ENCODE assay signal across 17 cellular contexts in the genomic region with DNA sequence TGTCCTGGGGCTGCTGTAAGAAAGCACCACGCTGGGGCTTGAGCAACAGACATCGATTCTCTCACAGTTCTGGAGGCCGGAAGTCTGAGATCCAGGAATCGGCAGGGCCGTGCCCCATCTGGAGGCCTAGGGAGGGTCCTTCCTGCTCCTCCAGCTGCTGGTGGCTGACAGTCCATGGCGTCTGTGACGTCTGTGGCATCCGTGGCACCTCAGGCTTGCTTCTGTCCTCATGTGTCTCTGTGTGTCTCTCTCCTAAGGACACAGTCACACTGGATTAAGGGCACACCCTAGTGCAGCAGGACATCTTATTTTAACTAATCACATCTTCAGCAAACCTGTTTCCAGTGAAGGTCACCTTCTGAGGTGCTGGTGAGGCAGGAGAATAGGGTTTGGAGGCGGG. TPM values are rescaled to one million over a fixed set of nuclear protein-coding genes. Genes with fewer than 3 reads are reported as not detected.
DNase-seq lines count a peak whose midpoint lies in the region; ATAC-seq and TF ChIP-seq lines count a peak whose summit lies in the region.
"Had no signal": no experiment of that assay in that cellular context is flagged by ENCODE, and none has a peak within 500 bp of the region (broad histone marks: within the 10 kb centered on the region; RNA-seq: fewer than 3 reads in every experiment).

No MANE protein-coding gene starts in this region.

- H3K9me3 ChIP-seq in heart left ventricle (no peaks in the 10 kb centered on the region), endodermal cell (ENCODE audit: control insufficient read depth, low read length) (no peaks in the 10 kb centered on the region)
- H3K9me3 ChIP-seq: A549, Caco-2 had no signal

- TF ChIP-seq POLR2A in heart left ventricle (IDR thresholded peaks at IDR 0.05): no peak

- no peaks in the 10 kb centered on the region for H3K9me2 ChIP-seq in GM23338 (ENCODE audit: insufficient read depth)

- no peak overlapping the region for H3K27ac Mint-ChIP-seq in GM23338
- H3K27ac Mint-ChIP-seq in endodermal cell: no peak overlapping the region
- H3K27ac Mint-ChIP-seq in type B pancreatic cell: no peak overlapping the region
- H3K27ac Mint-ChIP-seq: CD4-positive, alpha-beta T cell; HFFc6; IgD-negative memory B cell had no signal

- 0 out of 2 replicates have a peak overlapping the region, but pooled peaks have one; percentile 81 for H2AFZ ChIP-seq in GM23338

- WGBS in heart left ventricle, 4 donors: 46 to 80% (median 73%) methylated on average over 6 to 9 of the region's 9 CpGs
- 73 to 83% methylated on average over 8 to 9 of the region's 9 CpGs for WGBS in endodermal cell (ENCODE audit: insufficient coverage in 1 of 2, insufficient read length in 1 of 2), 2 experiments

- ATAC-seq in heart left ventricle (peak in 3 of 4 donors; percentile 14 to 53 (median 30)), Right ventricle myocardium inferior (no peak), GM23338 (no peak), HG03025 (IDR thresholded peaks at IDR 0.05; ENCODE audit: low FRiP score, unreplicated experiment) (no peak)
- ATAC-seq: A549, HCT116 had no signal

- intact Hi-C loops in heart left ventricle (cut with DNase I) (loop anchor here in 1 of 10 donors (5.0 kb wide), 1 partner anchor 42 kb away; no protein-coding TSS in a partner anchor), Right ventricle myocardium inferior (cut with DNase I) (no loop called here)

- TF ChIP-seq CTCF in heart left ventricle (IDR thresholded peaks at IDR 0.05): no peak
- no peak for TF ChIP-seq CTCF in GM23338 (conservative IDR thresholded peaks at IDR 0.05; ENCODE audit: low read depth in 2 of 2)
- TF ChIP-seq CTCF in endodermal cell (conservative IDR thresholded peaks at IDR 0.05): no peak
- TF ChIP-seq CTCF in type B pancreatic cell (conservative IDR thresholded peaks at IDR 0.05): no peak

- peak overlapping the region in 1 of 12 donors; percentile 34 for H3K27ac ChIP-seq in heart left ventricle
- no peak overlapping the region for H3K27ac ChIP-seq in GM23338 (ENCODE audit: low read depth)
- no peak overlapping the region for H3K27ac ChIP-seq in endodermal cell (ENCODE audit: low read depth, low read length)
- H3K27ac ChIP-seq: 22Rv1, A549, C4-2B had no signal

- no peak for DNase-seq in heart left ventricle
- no peak for DNase-seq in Right ventricle myocardium inferior (ENCODE audit: missing footprints)
- no peak for DNase-seq in GM23338 (ENCODE audit: low spot score)
- DNase-seq in endodermal cell: peak; percentile 32
- peak; percentile 42 for DNase-seq in type B pancreatic cell (ENCODE audit: extremely low spot score, unreplicated experiment)
- DNase-seq in amniotic stem cell (lab: John Stamatoyannopoulos, UW): no peak
- DNase-seq: AML-193; Caco-2; CD4-positive, alpha-beta T cell; HFFc6 had no signal

- no peak overlapping the region for H3K4me3 ChIP-seq in heart left ventricle
- no peak overlapping the region for H3K4me3 ChIP-seq in GM23338
- H3K4me3 ChIP-seq in endodermal cell (ENCODE audit: low read length): no peak overlapping the region
- H3K4me3 ChIP-seq: A549 had no signal

- H3K36me3 Mint-ChIP-seq in GM23338 (ENCODE audit: low read depth): no peaks in the 10 kb centered on the region
- H3K36me3 Mint-ChIP-seq in endodermal cell (ENCODE audit: low read depth): no peaks in the 10 kb centered on the region
- H3K36me3 Mint-ChIP-seq in type B pancreatic cell: no peaks in the 10 kb centered on the region
- H3K36me3 Mint-ChIP-seq: IgD-negative memory B cell had no signal

- H3K27me3 ChIP-seq in heart left ventricle (no peaks in the 10 kb centered on the region), GM23338 (ENCODE audit: insufficient read depth) (no peaks in the 10 kb centered on the region), endodermal cell (ENCODE audit: control insufficient read depth, insufficient read depth, low read length, poor library complexity, severe bottlenecking) (no peaks in the 10 kb centered on the region)

- no peaks in the 10 kb centered on the region for H4K20me1 ChIP-seq in GM23338 (replicated peaks; ENCODE audit: insufficient read depth)

- no peaks in the 10 kb centered on the region for H3F3A ChIP-seq in GM23338 (replicated peaks; ENCODE audit: low read depth)

- H3K27me3 Mint-ChIP-seq in GM23338 (ENCODE audit: insufficient read depth, low read depth, poor library complexity) (peaks cover 8% of the 10 kb centered on the region), endodermal cell (ENCODE audit: insufficient read depth) (no peaks in the 10 kb centered on the region), type B pancreatic cell (peaks cover 6% of the 10 kb centered on the region)

- H3K9me3 Mint-ChIP-seq in GM23338 (no peaks in the 10 kb centered on the region; the same call in 2 of the 3 replicates), endodermal cell (peaks cover 4% of the 10 kb centered on the region), type B pancreatic cell (no peaks in the 10 kb centered on the region)
- H3K9me3 Mint-ChIP-seq: CD4-positive, alpha-beta T cell; HFFc6 had no signal

- no peak overlapping the region for H3K4me2 ChIP-seq in GM23338
- H3K4me2 ChIP-seq: A549 had no signal

- no peaks in the 10 kb centered on the region for H3K79me2 ChIP-seq in GM23338 (replicated peaks; ENCODE audit: insufficient read depth)

- H3K4me1 Mint-ChIP-seq in GM23338 (peaks cover 27% of the 10 kb centered on the region), endodermal cell (peaks cover 45% of the 10 kb centered on the region), type B pancreatic cell (ENCODE audit: unreplicated experiment) (peaks cover 22% of the 10 kb centered on the region)

- no peak overlapping the region for H3K4me3 Mint-ChIP-seq in GM23338
- H3K4me3 Mint-ChIP-seq in endodermal cell: no peak overlapping the region
- no peak overlapping the region for H3K4me3 Mint-ChIP-seq in type B pancreatic cell
- H3K4me3 Mint-ChIP-seq: CD4-positive, alpha-beta T cell; HFFc6; IgD-negative memory B cell had no signal

- H3K9ac ChIP-seq in endodermal cell (ENCODE audit: extremely low read depth, low read length, poor library complexity, severe bottlenecking): no peak overlapping the region

- H3K36me3 ChIP-seq in heart left ventricle: peaks cover 0 to 6% (median 0%) of the 10 kb centered on the region in 9 donors
- no peaks in the 10 kb centered on the region for H3K36me3 ChIP-seq in GM23338 (ENCODE audit: insufficient read depth)
- no peaks in the 10 kb centered on the region for H3K36me3 ChIP-seq in endodermal cell (ENCODE audit: control insufficient read depth, insufficient read depth, low read length)

- H3K4me1 ChIP-seq in heart left ventricle (peaks cover 0 to 48% (median 27%) of the 10 kb centered on the region in 12 donors), GM23338 (ENCODE audit: insufficient read depth) (peaks cover 7% of the 10 kb centered on the region), endodermal cell (ENCODE audit: control insufficient read depth, insufficient read depth, low read length) (peaks cover 24% of the 10 kb centered on the region)

TF ChIP-seq in GM23338, 12 proteins besides CTCF, POLR2A, EP300 and RAD21:
- TF ChIP-seq EZH2phosphoT487 (IDR thresholded peaks at IDR 0.05; ENCODE audit: unreplicated experiment): no peak
- no peak for TF ChIP-seq STAT1 (IDR thresholded peaks at IDR 0.05; ENCODE audit: unreplicated experiment)

RNA-seq across cellular contexts. Expression of gene KCNF1, which starts 32.6 kb away (rescaled TPM):
- total RNA-seq in heart left ventricle: under 1 TPM in 4 of 9 donors, not detected in 5; 0.20 to 0.36 (median 0.28) TPM
- polyA plus RNA-seq in heart left ventricle: under 1 TPM; 0.22 to 0.23 TPM
- 0.24 TPM for total RNA-seq in Right ventricle myocardium inferior
- 0.70 and 1.5 TPM in 2 replicates for total RNA-seq in GM23338 (2014; rRNA removed; shearing (Covaris generic))
- polyA plus RNA-seq in GM23338 (2016; fragmentation: Nextera tagmentation; extraction: Ambion mirVana): 0.11 and 0.19 TPM in 2 replicates
- 10 to 100 TPM in 1 of 2 donors, 1 to 10 TPM in 1; 5.2 to 17.0 TPM for total RNA-seq in endodermal cell
- 3.5 TPM for polyA plus RNA-seq in endodermal cell (2013, experiment 1 of 2)
- 4.1 TPM for polyA plus RNA-seq in endodermal cell (2013, experiment 2 of 2)
- 3.6 and 3.7 TPM in 2 replicates for total RNA-seq in type B pancreatic cell (ENCODE audit: low replicate concordance)
- total RNA-seq: CD4-positive, alpha-beta T cell had no signal
- polyA plus RNA-seq: BJ, IgD-negative memory B cell had no signal

Comparison
In these comparisons a context has a peak if more than half of its experiments do, and no peak if none do; other contexts are left out.
1. ATAC-seq: peak in heart left ventricle (3 of 4); none in Right ventricle myocardium inferior (single experiment), GM23338 (single experiment) and HG03025 (single experiment).
2. DNase-seq: peak in endodermal cell (single experiment) and type B pancreatic cell (single experiment); none in heart left ventricle (0 of 5), Right ventricle myocardium inferior (single experiment), GM23338 (single experiment) and amniotic stem cell (single experiment).